In genomic region chr1:51519857-51520699, GRCh38 we compare ENCODE assay signal across 8 cellular contexts. TPM values are rescaled to one million over a fixed set of nuclear protein-coding genes. Genes with fewer than 3 reads are reported as not detected.
DNase-seq lines count a peak whose midpoint lies in the region; ATAC-seq and TF ChIP-seq lines count a peak whose summit lies in the region.

No MANE protein-coding gene starts in this region.

- peaks cover 0 to 12% of the 10 kb centered on the region in 2 donors for H3K36me3 Mint-ChIP-seq in CD4-positive, alpha-beta memory T cell
- H3K36me3 Mint-ChIP-seq in chondrocyte (ENCODE audit: low read depth) (no peaks in the 10 kb centered on the region), natural killer cell (no peaks in the 10 kb centered on the region)

- POLR2A ChIA-PET in CD4-positive, alpha-beta memory T cell (lab: Charles Lee; ENCODE audit: partially characterized antibody) = interaction anchor here (1.1 to 4.2 kb wide), 11 partner anchors 9 to 284 kb away, joined by 4 to 18 read pairs (median 7); partner anchors contain the start of gene RNF11

- peak overlapping the region; percentile 77 to 94 (median 85) for H3K27ac Mint-ChIP-seq in CD4-positive, alpha-beta memory T cell
- H3K27ac Mint-ChIP-seq in chondrocyte (ENCODE audit: unreplicated experiment) (no peak overlapping the region), natural killer cell (peak overlapping the region; percentile 93)

- H3K27me3 Mint-ChIP-seq in CD4-positive, alpha-beta memory T cell = no peaks in the 10 kb centered on the region
- H3K27me3 Mint-ChIP-seq in chondrocyte (ENCODE audit: low read depth) (no peaks in the 10 kb centered on the region), natural killer cell (ENCODE audit: low read depth in 2 of 2) (no peaks in the 10 kb centered on the region)

- CTCF ChIA-PET in CD4-positive, alpha-beta memory T cell (lab: Charles Lee; ENCODE audit: partially characterized antibody) = interaction anchor here (0.6 to 1.2 kb wide), 2 partner anchors 15 to 230 kb away, joined by 3 read pairs; no protein-coding TSS in a partner anchor

- H3K27me3 ChIP-seq in CD4-positive, alpha-beta memory T cell (ENCODE audit: insufficient read depth, low read length) = no peaks in the 10 kb centered on the region

- intact Hi-C loops in CD4-positive, alpha-beta memory T cell (cut with micrococcal nuclease) = loop anchor here (2.0 to 5.0 kb wide), 5 partner anchors 97 to 357 kb away; partner anchors contain the start of genes NRDC, OSBPL9 and RNF11
- intact Hi-C loops in natural killer cell (cut with micrococcal nuclease) = loop anchor here (5.0 to 10.0 kb wide), 2 partner anchors 78 to 555 kb away; partner anchors contain the start of gene FAF1

- H3K27ac ChIP-seq in CD4-positive, alpha-beta memory T cell (ENCODE audit: low read depth, low read length) = peak overlapping the region; percentile 32

- H3K4me1 Mint-ChIP-seq in CD4-positive, alpha-beta memory T cell = peaks cover 39 to 54% (median 46%) of the 10 kb centered on the region in 4 donors
- H3K4me1 Mint-ChIP-seq in chondrocyte (ENCODE audit: low read depth) = peaks cover 31% of the 10 kb centered on the region
- peaks cover 53 to 54% of the 10 kb centered on the region in 2 donors for H3K4me1 Mint-ChIP-seq in natural killer cell

- peak in 2 of 3 donors; percentile 2 to 20 for ATAC-seq in natural killer cell
- no peak for ATAC-seq in GM18511 (IDR thresholded peaks at IDR 0.05; ENCODE audit: unreplicated experiment)

- no peak overlapping the region for H3K4me3 ChIP-seq in CD4-positive, alpha-beta memory T cell (ENCODE audit: low read length in 2 of 2)

- H3K4me3 Mint-ChIP-seq in CD4-positive, alpha-beta memory T cell = peak overlapping the region; percentile 58 to 79 (median 76)
- H3K4me3 Mint-ChIP-seq in chondrocyte (ENCODE audit: unreplicated experiment) (peak overlapping the region; percentile 20), natural killer cell (peak overlapping the region; percentile 73)

- DNase-seq in CD4-positive, alpha-beta memory T cell = peak in 1 of 5 donors; percentile 44
- DNase-seq in NCI-H226 (peak; percentile 86), chondrocyte (ENCODE audit: low spot score) (no peak), natural killer cell (no peak), DMS79 (lab: John Stamatoyannopoulos, UW) (no peak), NCI-H446 (lab: John Stamatoyannopoulos, UW) (no peak)
- no peak for DNase-seq in activated CD4-positive, CD25-positive, alpha-beta regulatory T cell treated with anti-CD3 and anti-CD28 coated beads, Interleukin-2, amount 50 U/mL, for 72 hours

- no peaks in the 10 kb centered on the region for H3K9me3 Mint-ChIP-seq in CD4-positive, alpha-beta memory T cell
- H3K9me3 Mint-ChIP-seq in chondrocyte (ENCODE audit: low read depth) = no peaks in the 10 kb centered on the region
- peaks cover 0 to 4% of the 10 kb centered on the region in 2 donors for H3K9me3 Mint-ChIP-seq in natural killer cell

- H3K36me3 ChIP-seq in CD4-positive, alpha-beta memory T cell (ENCODE audit: insufficient read depth, low read length) = no peaks in the 10 kb centered on the region

- H3K9me3 ChIP-seq in CD4-positive, alpha-beta memory T cell (ENCODE audit: control insufficient read depth in 1 of 2, low read length in 2 of 2) = no peaks in the 10 kb centered on the region

- TF ChIP-seq CTCF in chondrocyte (IDR thresholded peaks at IDR 0.05) (no peak), natural killer cell (IDR thresholded peaks at IDR 0.05) (no peak)

- peaks cover 48% of the 10 kb centered on the region for H3K4me1 ChIP-seq in CD4-positive, alpha-beta memory T cell (ENCODE audit: insufficient read depth, low read length)

RNA-seq across cellular contexts. Expression of gene EPS15, which starts 1.0 kb away (rescaled TPM):
- total RNA-seq in CD4-positive, alpha-beta memory T cell = 10 to 100 TPM; 91.5 to 92.3 TPM
- polyA plus RNA-seq in CD4-positive, alpha-beta memory T cell = 10 to 100 TPM; 39.2 to 63.7 TPM
- total RNA-seq in chondrocyte (81.4 to 93.0 TPM (median 82.3 TPM) in 3 replicates), natural killer cell (100 to 1,000 TPM in 1 of 3 donors, 10 to 100 TPM in 2; 92.7 to 127 (median 93.5) TPM)

Comparison
In these comparisons a context has a peak if more than half of its experiments do, and no peak if none do; other contexts are left out.
1. H3K4me3 Mint-ChIP-seq: peak in every context shown above with its lines; median percentile 76 in CD4-positive, alpha-beta memory T cell; 73 in natural killer cell; 20 in chondrocyte.